ENCODE assay signal across 8 cellular contexts in the genomic region with DNA sequence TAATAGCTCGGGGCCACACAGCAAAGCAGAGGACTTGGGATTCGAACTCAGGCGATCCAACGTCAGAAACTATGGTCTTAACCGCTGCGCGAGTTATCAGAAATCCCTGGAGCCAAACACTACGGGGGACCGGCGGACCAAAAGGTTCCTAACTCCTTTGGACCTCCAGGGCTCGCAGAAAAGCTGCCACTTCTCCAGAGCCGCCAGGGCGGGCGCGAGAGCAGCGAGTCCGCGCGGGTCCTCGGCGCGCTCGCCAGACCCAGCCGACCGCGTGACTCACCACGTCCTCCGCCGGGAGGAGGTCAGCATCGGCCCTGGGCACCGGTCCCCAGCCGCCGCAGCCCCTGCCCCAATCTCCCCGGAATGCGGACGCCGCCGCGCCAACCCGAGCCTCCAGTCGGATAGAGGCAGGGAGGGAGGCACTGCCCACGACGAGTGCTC. TPM values are rescaled to one million over a fixed set of nuclear protein-coding genes. Genes with fewer than 3 reads are reported as not detected.
DNase-seq lines count a peak whose midpoint lies in the region; ATAC-seq, FAIRE-seq and TF ChIP-seq lines count a peak whose summit lies in the region.

No MANE protein-coding gene starts in this region.

- FAIRE-seq in H54 (lab: Jason Lieb, UNC) (no peak), urothelium cell line (lab: Jason Lieb, UNC) (no peak)

- H3K27me3 Mint-ChIP-seq in chondrocyte (ENCODE audit: low read depth) (peaks cover 93% of the 10 kb centered on the region), mesothelial cell of epicardium (ENCODE audit: low read depth) (peaks cover 100% of the 10 kb centered on the region)

- H3K36me3 Mint-ChIP-seq in chondrocyte (ENCODE audit: low read depth) (peaks cover 2% of the 10 kb centered on the region), mesothelial cell of epicardium (no peaks in the 10 kb centered on the region)

- peak overlapping the region; percentile 36 for H3K4me3 Mint-ChIP-seq in chondrocyte (ENCODE audit: unreplicated experiment)
- H3K4me3 Mint-ChIP-seq in mesothelial cell of epicardium: peak overlapping the region; percentile 65

- H3K27ac Mint-ChIP-seq in chondrocyte (ENCODE audit: unreplicated experiment) (no peak overlapping the region), mesothelial cell of epicardium (no peak overlapping the region)

- H3K4me1 Mint-ChIP-seq in chondrocyte (ENCODE audit: low read depth) (peaks cover 30% of the 10 kb centered on the region), mesothelial cell of epicardium (peaks cover 16% of the 10 kb centered on the region)

- H3K9me3 Mint-ChIP-seq in chondrocyte (ENCODE audit: low read depth) (no peaks in the 10 kb centered on the region), mesothelial cell of epicardium (no peaks in the 10 kb centered on the region)

- DNase-seq in ACHN: peak; percentile 64
- DNase-seq in HFF-Myc (ENCODE audit: extremely low read depth, low read depth): no peak
- no peak for DNase-seq in chondrocyte (ENCODE audit: low spot score)
- peak in 1 of 2 experiments; percentile 56 for DNase-seq in mesothelial cell of epicardium (ENCODE audit: low spot score in 2 of 2, unreplicated experiment in 2 of 2)
- DNase-seq in RKO (ENCODE audit: low spot score): no peak
- DNase-seq in H54 (ENCODE audit: insufficient read length, low spot score): no peak
- DNase-seq in urothelium cell line (ENCODE audit: low spot score): no peak

- in situ Hi-C loops in ACHN (cut with HindIII; ENCODE audit: low pct_ligation_motif_present, low pct_unique_long_range_greater_than_20kb, low sequenced_read_pairs): no loop called here

- H3K4me3 ChIP-seq in HFF-Myc (replicated peaks; ENCODE audit: low read depth, low read length): peak overlapping the region; percentile 22

- TF ChIP-seq POLR2A in H54 (IDR thresholded peaks at IDR 0.05; ENCODE audit: low read depth, low read length): no peak

- TF ChIP-seq CTCF in HFF-Myc (IDR thresholded peaks at IDR 0.05; ENCODE audit: low read depth, low read length, missing control alignments) (no peak), chondrocyte (IDR thresholded peaks at IDR 0.05) (peak; percentile 50), mesothelial cell of epicardium (IDR thresholded peaks at IDR 0.05; ENCODE audit: unreplicated experiment) (no peak)

- ATAC-seq in GM18861 (IDR thresholded peaks at IDR 0.05; ENCODE audit: unreplicated experiment): no peak

RNA-seq across cellular contexts. Expression of gene ALX4, which starts 6.0 kb away (rescaled TPM):
- total RNA-seq in chondrocyte: 0.08 to 0.22 TPM in 2 of 3 replicates, not detected in the other
- total RNA-seq in mesothelial cell of epicardium: 5.5 to 6.4 TPM (median 5.5 TPM) in 3 replicates
